In genomic region chr11:11758603-11759196, GRCh38 we compare ENCODE assay signal across 27 cellular contexts.
"Had no signal": no experiment of that assay in that cellular context is flagged by ENCODE, and none has a peak within 500 bp of the region (broad histone marks: within the 10 kb centered on the region; RNA-seq: fewer than 3 reads in every experiment).

No MANE protein-coding gene starts in this region.

- H3K36me3 ChIP-seq: adrenal gland, cardiac muscle cell, gastrocnemius medialis, heart right ventricle had no signal

- DNase-seq: activated CD4-positive, alpha-beta memory T cell treated with anti-CD3 and anti-CD28 coated beads for 36 hours; activated CD4-positive, alpha-beta T cell treated with anti-CD3 and anti-CD28 coated beads for 36 hours; activated CD4-positive, alpha-beta T cell treated with anti-CD3 and anti-CD28 coated beads, Interleukin-2, amount 10 ng/mL, durations not matched to agents 24 days and 14 days; activated CD4-positive, CD25-positive, alpha-beta regulatory T cell; activated CD4-positive, CD25-positive, alpha-beta regulatory T cell treated with anti-CD3 and anti-CD28 coated beads, Interleukin-2, amount 50 U/mL, for 72 hours; activated CD8-positive, alpha-beta memory T cell treated with anti-CD3 and anti-CD28 coated beads, Interleukin-2, amount 10 ng/mL, durations not matched to agents 7 days and 5 days; activated CD8-positive, alpha-beta memory T cell treated with anti-CD3 and anti-CD28 coated beads, Interleukin-2, amount 50 U/mL, for 4 hours; activated CD8-positive, alpha-beta T cell treated with anti-CD3 and anti-CD28 coated beads, Interleukin-2, amount 10 ng/mL, durations not matched to agents 7 days and 5 days; activated effector memory CD4-positive, alpha-beta T cell treated with anti-CD3 and anti-CD28 coated beads, Interleukin-2, amount 50 U/mL, for 16 hours; activated naive CD4-positive, alpha-beta T cell treated with anti-CD3 and anti-CD28 coated beads for 36 hours; activated naive CD8-positive, alpha-beta T cell treated with anti-CD3 and anti-CD28 coated beads for 36 hours; activated naive CD8-positive, alpha-beta T cell treated with anti-CD3 and anti-CD28 coated beads, Interleukin-2, amount 50 U/mL, for 24 hours; activated T-cell treated with anti-CD3 and anti-CD28 coated beads, Interleukin-2, amount 50 U/mL, for 1 hour; activated T-cell treated with anti-CD3 and anti-CD28 coated beads, Interleukin-2, amount 50 U/mL, for 48 hours; aorta; body of pancreas; dorsolateral prefrontal cortex; effector memory CD4-positive, alpha-beta T cell; endodermal cell; foreskin keratinocyte; gastrocnemius medialis; heart right ventricle; T-helper 2 cell had no signal

- H3K4me1 ChIP-seq: adrenal gland, body of pancreas, foreskin keratinocyte, gastrocnemius medialis had no signal

- H3K27me3 ChIP-seq: body of pancreas, dorsolateral prefrontal cortex, gastrocnemius medialis had no signal

- H3K9me3 ChIP-seq: adrenal gland, body of pancreas, gastrocnemius medialis, heart right ventricle had no signal

- H3K4me3 ChIP-seq: adrenal gland, body of pancreas, cardiac muscle cell, coronary artery, dorsolateral prefrontal cortex, gastrocnemius medialis, heart right ventricle had no signal

- H3K27ac ChIP-seq: adrenal gland, body of pancreas, cardiac muscle cell, coronary artery, dorsolateral prefrontal cortex, foreskin keratinocyte, gastrocnemius medialis, heart right ventricle had no signal

- ATAC-seq: activated CD4-positive, alpha-beta T cell treated with anti-CD3 and anti-CD28 coated beads for 36 hours; activated CD8-positive, alpha-beta memory T cell treated with anti-CD3 and anti-CD28 coated beads, Interleukin-2, amount 10 ng/mL, durations not matched to agents 7 days and 5 days; activated CD8-positive, alpha-beta T cell treated with anti-CD3 and anti-CD28 coated beads, Interleukin-2, amount 10 ng/mL, durations not matched to agents 7 days and 5 days; activated naive CD8-positive, alpha-beta T cell treated with anti-CD3 and anti-CD28 coated beads, Interleukin-2, amount 50 U/mL, for 24 hours; body of pancreas; esophagus mucosa; foreskin keratinocyte; gastrocnemius medialis; heart right ventricle had no signal
